In the genomic region with DNA sequence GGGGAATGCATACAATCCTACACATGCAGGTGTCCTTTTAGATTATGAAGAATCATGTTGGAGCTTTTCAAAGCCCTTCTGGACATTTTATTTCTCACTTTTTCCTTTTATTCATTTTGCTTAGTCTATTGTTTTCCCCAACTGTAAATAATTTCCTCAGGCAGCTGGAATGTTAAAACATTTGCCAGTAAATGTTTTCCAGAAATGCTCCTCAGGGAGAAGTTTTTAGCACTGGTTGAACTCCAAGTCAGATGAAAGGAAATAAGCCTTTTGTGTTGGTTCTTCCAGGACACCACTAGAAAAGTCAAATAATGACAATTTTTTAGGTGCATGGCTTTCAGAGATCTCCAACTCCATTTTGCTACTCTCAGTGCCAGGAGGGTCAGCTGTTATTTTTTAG, we compare ENCODE assay signal across 16 cellular contexts.
DNase-seq lines count a peak whose midpoint lies in the region; ATAC-seq and TF ChIP-seq lines count a peak whose summit lies in the region.
"Had no signal": no experiment of that assay in that cellular context is flagged by ENCODE, and none has a peak within 500 bp of the region (broad histone marks: within the 10 kb centered on the region; RNA-seq: fewer than 3 reads in every experiment).

No MANE protein-coding gene starts in this region.

- H3K9me2 ChIP-seq in PC-3 (replicated peaks; ENCODE audit: low read length), result no peaks in the 10 kb centered on the region

- intact Hi-C loops in left colon (cut with DNase I, micrococcal nuclease), result no loop called here
- intact Hi-C loops in PC-3 (cut with micrococcal nuclease), result no loop called here

- BruUV-seq in PC-3 (replicated peaks; lab: Mats Ljungman, UMichigan), result no TSS peak

- H3K36me3 ChIP-seq in adipocyte (ENCODE audit: control insufficient read depth, insufficient read depth, low read length, severe bottlenecking), result no peaks in the 10 kb centered on the region
- no peaks in the 10 kb centered on the region for H3K36me3 ChIP-seq in PC-3 (ENCODE audit: low read depth, low read length)
- H3K36me3 ChIP-seq: HAP-1 had no signal

- H3K4me2 ChIP-seq in PC-3 (ENCODE audit: low read length), result no peak overlapping the region

- H3K4me3 ChIP-seq in AG10803 (ENCODE audit: low read length) (no peak overlapping the region), adipocyte (ENCODE audit: low read length) (no peak overlapping the region), fibroblast of the aortic adventitia (ENCODE audit: low read depth, low read length) (no peak overlapping the region), PC-3 (ENCODE audit: low read length) (no peak overlapping the region)
- H3K4me3 ChIP-seq: HAP-1 had no signal

- no peaks in the 10 kb centered on the region for H4K20me1 ChIP-seq in PC-3 (ENCODE audit: low read length)

- POLR2A ChIA-PET in PC-3 (lab: Charles Lee; ENCODE audit: unreplicated experiment), result no interaction called here

- TF ChIP-seq CTCF in AG10803 (conservative IDR thresholded peaks at IDR 0.05; ENCODE audit: low read length) (no peak), fibroblast of the aortic adventitia (IDR thresholded peaks at IDR 0.05; ENCODE audit: insufficient read depth, low read length) (no peak), foreskin keratinocyte (conservative IDR thresholded peaks at IDR 0.05) (no peak), PC-3 (conservative IDR thresholded peaks at IDR 0.05; ENCODE audit: low read depth, low read length) (no peak)

- H2AFZ ChIP-seq in PC-3 (ENCODE audit: low read length), result no peak overlapping the region

- CTCF ChIA-PET in PC-3 (lab: Charles Lee), result no interaction called here

- H3K9me3 ChIP-seq in adipocyte (ENCODE audit: control insufficient read depth, low read length) (peaks cover 18% of the 10 kb centered on the region), PC-3 (ENCODE audit: low read length) (no peaks in the 10 kb centered on the region)
- H3K9me3 ChIP-seq: Caco-2, HAP-1 had no signal

- H3K27me3 ChIP-seq in adipocyte (replicated peaks; ENCODE audit: control insufficient read depth, insufficient read depth, low read length) (peaks cover 3% of the 10 kb centered on the region), foreskin keratinocyte (no peaks in the 10 kb centered on the region), PC-3 (ENCODE audit: low read length) (peaks cover 4% of the 10 kb centered on the region; the same call in 1 of the 2 replicates)

- peaks cover 10% of the 10 kb centered on the region for H3K4me1 ChIP-seq in adipocyte (ENCODE audit: control insufficient read depth, insufficient read depth, low read length)
- H3K4me1 ChIP-seq in foreskin keratinocyte, result no peaks in the 10 kb centered on the region
- no peaks in the 10 kb centered on the region for H3K4me1 ChIP-seq in PC-3 (ENCODE audit: insufficient read depth, low read length)
- H3K4me1 ChIP-seq: Caco-2, HAP-1 had no signal

- no peaks in the 10 kb centered on the region for H3K79me2 ChIP-seq in PC-3 (ENCODE audit: low read length)

- DNase-seq in AG10803 (ENCODE audit: low read depth), result peak; percentile 4
- peak; percentile 7 for DNase-seq in adipocyte (ENCODE audit: low read depth)
- peak; percentile 16 for DNase-seq in fibroblast of the aortic adventitia (ENCODE audit: low read depth)
- DNase-seq in left colon, result no peak
- DNase-seq in foreskin keratinocyte, result no peak
- DNase-seq in PC-3, result no peak
- DNase-seq: 8988T; AML-193; Caco-2; CD4-positive, alpha-beta T cell; DMS79; GDM1 had no signal

- H3K27ac ChIP-seq in foreskin keratinocyte (no peak overlapping the region), PC-3 (ENCODE audit: low read length) (no peak overlapping the region)
- H3K27ac ChIP-seq: C4-2B, HL-60 had no signal

- H3F3A ChIP-seq in PC-3 (ENCODE audit: low read length, unreplicated experiment), result no peaks in the 10 kb centered on the region

- no peak for ATAC-seq in GM18511 (IDR thresholded peaks at IDR 0.05; ENCODE audit: unreplicated experiment)
- no peak for ATAC-seq in left colon
- no peak for ATAC-seq in foreskin keratinocyte
- no peak for ATAC-seq in PC-3

- H3K9ac ChIP-seq in adipocyte (ENCODE audit: low read length) (no peak overlapping the region), PC-3 (ENCODE audit: low read length) (no peak overlapping the region)

Comparison
In these comparisons a context has a peak if more than half of its experiments do, and no peak if none do; other contexts are left out.
1. DNase-seq: peak in AG10803 (single experiment), adipocyte (single experiment) and fibroblast of the aortic adventitia (single experiment); none in left colon (0 of 2), foreskin keratinocyte (0 of 2) and PC-3 (single experiment).